Comparison of ENCODE assay signal across 12 cellular contexts in the genomic region with DNA sequence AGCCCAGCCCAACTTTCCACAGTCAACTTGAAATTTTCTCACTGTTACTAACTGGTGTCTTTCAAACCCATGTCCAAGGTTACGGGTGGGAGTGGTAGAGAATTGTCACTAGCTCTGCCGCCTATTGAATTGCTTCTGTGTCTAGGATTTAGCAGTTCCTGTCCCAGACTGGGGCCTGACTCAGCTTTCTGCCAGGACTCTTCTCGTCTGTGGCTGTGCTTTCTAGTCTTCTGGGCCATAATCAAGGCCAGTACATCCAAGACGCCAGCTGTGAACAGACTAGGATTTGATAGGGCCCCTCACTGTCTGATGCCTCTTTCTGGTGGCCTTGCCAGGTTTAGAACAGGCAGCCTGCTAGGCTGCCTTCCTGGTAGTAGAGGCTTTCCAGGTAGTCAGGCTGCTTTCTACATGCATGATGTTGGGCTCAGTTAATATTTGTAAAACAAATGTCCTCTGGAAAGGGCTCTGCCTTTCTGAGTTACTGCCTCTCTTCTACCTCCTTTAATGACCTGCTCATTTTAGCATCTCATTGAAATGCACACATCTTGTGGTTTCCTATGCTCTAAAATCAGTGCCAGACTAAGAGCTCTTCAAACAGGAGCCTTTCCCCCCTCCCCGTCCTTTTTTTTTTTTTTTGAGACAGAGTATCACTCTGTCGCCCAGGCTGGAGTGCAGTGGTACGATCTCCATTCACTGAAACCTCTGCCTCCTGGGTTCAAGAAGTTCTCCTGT. TPM values are rescaled to one million over a fixed set of nuclear protein-coding genes. Genes with fewer than 3 reads are reported as not detected.
DNase-seq lines count a peak whose midpoint lies in the region; ATAC-seq and TF ChIP-seq lines count a peak whose summit lies in the region.
"Had no signal": no experiment of that assay in that cellular context is flagged by ENCODE, and none has a peak within 500 bp of the region (broad histone marks: within the 10 kb centered on the region; RNA-seq: fewer than 3 reads in every experiment).

No MANE protein-coding gene starts in this region.

- H3K9me3 ChIP-seq in CD4-positive, alpha-beta memory T cell (ENCODE audit: control insufficient read depth in 1 of 2, low read length in 2 of 2) = no peaks in the 10 kb centered on the region
- no peaks in the 10 kb centered on the region for H3K9me3 ChIP-seq in gastrocnemius medialis

- H3K27me3 Mint-ChIP-seq in CD4-positive, alpha-beta memory T cell = no peaks in the 10 kb centered on the region
- H3K27me3 Mint-ChIP-seq in activated CD4-positive, alpha-beta memory T cell treated with anti-CD3 and anti-CD28 coated beads, Interleukin-2, amount 10 ng/mL, durations not matched to agents 7 days and 5 days = no peaks in the 10 kb centered on the region

- peaks cover 7% of the 10 kb centered on the region for H3K36me3 ChIP-seq in CD4-positive, alpha-beta memory T cell (ENCODE audit: insufficient read depth, low read length)
- peaks cover 0 to 10% of the 10 kb centered on the region in 2 donors for H3K36me3 ChIP-seq in gastrocnemius medialis

- H3K27ac ChIP-seq in CD4-positive, alpha-beta memory T cell (ENCODE audit: low read depth, low read length) = no peak overlapping the region
- H3K27ac ChIP-seq in gastrocnemius medialis = no peak overlapping the region
- H3K27ac ChIP-seq: foreskin keratinocyte had no signal

- CTCF ChIA-PET in CD4-positive, alpha-beta memory T cell (lab: Charles Lee; ENCODE audit: partially characterized antibody) = interaction anchor here (0.9 to 4.4 kb wide), 5 partner anchors 10 to 434 kb away, joined by 3 to 24 read pairs (median 3); a partner anchor contains a TSS
- CTCF ChIA-PET in activated CD4-positive, alpha-beta memory T cell treated with anti-CD3 and anti-CD28 coated beads, Interleukin-2, amount 10 ng/mL, durations not matched to agents 7 days and 5 days (lab: Charles Lee) = interaction anchor here (0.6 to 1.3 kb wide), 2 partner anchors 46 to 434 kb away, joined by 3 to 4 read pairs; a partner anchor contains a TSS

- peak overlapping the region in 5 of 8 donors; percentile 10 to 26 (median 13) for H3K4me3 Mint-ChIP-seq in CD4-positive, alpha-beta memory T cell
- no peak overlapping the region for H3K4me3 Mint-ChIP-seq in activated CD4-positive, alpha-beta memory T cell treated with anti-CD3 and anti-CD28 coated beads, Interleukin-2, amount 10 ng/mL, durations not matched to agents 7 days and 5 days

- TF ChIP-seq CTCF in AG10803 (conservative IDR thresholded peaks at IDR 0.05; ENCODE audit: low read length) (no peak), gastrocnemius medialis (IDR thresholded peaks at IDR 0.05 in 4 of 5, conservative IDR thresholded peaks at IDR 0.05 in 1 of 5) (no peak), GM13976 (IDR thresholded peaks at IDR 0.05; ENCODE audit: borderline replicate concordance, control extremely low read depth, extremely low read depth, insufficient read depth, missing control alignments) (no peak)

- POLR2A ChIA-PET in CD4-positive, alpha-beta memory T cell (lab: Charles Lee; ENCODE audit: partially characterized antibody) = interaction anchor here (0.9 to 2.0 kb wide), 2 partner anchors 10 to 43 kb away, joined by 3 to 5 read pairs; no protein-coding TSS in a partner anchor
- POLR2A ChIA-PET in activated CD4-positive, alpha-beta memory T cell treated with anti-CD3 and anti-CD28 coated beads, Interleukin-2, amount 10 ng/mL, durations not matched to agents 7 days and 5 days (lab: Charles Lee) = interaction anchor here (0.7 to 2.5 kb wide), 8 partner anchors 12 to 434 kb away, joined by 3 to 13 read pairs (median 3); a partner anchor contains a TSS

- peak overlapping the region; percentile 41 to 92 (median 77) for H3K27ac Mint-ChIP-seq in CD4-positive, alpha-beta memory T cell
- H3K27ac Mint-ChIP-seq in activated CD4-positive, alpha-beta memory T cell treated with anti-CD3 and anti-CD28 coated beads, Interleukin-2, amount 10 ng/mL, durations not matched to agents 7 days and 5 days = peak overlapping the region; percentile 5

- in situ Hi-C loops in gastrocnemius medialis (cut with MboI; ENCODE audit: low sequenced_read_pairs in 4 of 4) (no loop called here), GM13976 (cut with MboI; ENCODE audit: low sequenced_read_pairs, unreplicated experiment) (no loop called here)

- H3K9me3 Mint-ChIP-seq in CD4-positive, alpha-beta memory T cell = no peaks in the 10 kb centered on the region
- H3K9me3 Mint-ChIP-seq in activated CD4-positive, alpha-beta memory T cell treated with anti-CD3 and anti-CD28 coated beads, Interleukin-2, amount 10 ng/mL, durations not matched to agents 7 days and 5 days = no peaks in the 10 kb centered on the region

- peaks cover 24 to 50% (median 39%) of the 10 kb centered on the region in 4 donors for H3K4me1 Mint-ChIP-seq in CD4-positive, alpha-beta memory T cell
- peaks cover 68% of the 10 kb centered on the region for H3K4me1 Mint-ChIP-seq in activated CD4-positive, alpha-beta memory T cell treated with anti-CD3 and anti-CD28 coated beads, Interleukin-2, amount 10 ng/mL, durations not matched to agents 7 days and 5 days

- peak; percentile 9 for DNase-seq in AG10803 (ENCODE audit: low read depth)
- peak in 3 of 5 donors; percentile 7 to 41 (median 23) for DNase-seq in CD4-positive, alpha-beta memory T cell
- no peak for DNase-seq in activated CD4-positive, alpha-beta memory T cell treated with anti-CD3 and anti-CD28 coated beads, Interleukin-2, amount 10 ng/mL, durations not matched to agents 7 days and 5 days
- DNase-seq in iPS-NIHi11 (ENCODE audit: low spot score) = peak; percentile 6
- DNase-seq in gastrocnemius medialis = no peak
- DNase-seq in GM13976 (ENCODE audit: low spot score) = no peak
- no peak for DNase-seq in NCI-H1436 (lab: John Stamatoyannopoulos, UW)
- DNase-seq: Calu3, foreskin keratinocyte, Kasumi-1, T1000 had no signal

- no peaks in the 10 kb centered on the region for H3K27me3 ChIP-seq in CD4-positive, alpha-beta memory T cell (ENCODE audit: insufficient read depth, low read length)
- H3K27me3 ChIP-seq in gastrocnemius medialis = no peaks in the 10 kb centered on the region
- H3K27me3 ChIP-seq: foreskin keratinocyte had no signal

- H3K4me3 ChIP-seq in AG10803 (ENCODE audit: low read length) = no peak overlapping the region
- no peak overlapping the region for H3K4me3 ChIP-seq in CD4-positive, alpha-beta memory T cell (ENCODE audit: low read length in 2 of 2)
- no peak overlapping the region for H3K4me3 ChIP-seq in gastrocnemius medialis

- no peak for ATAC-seq in gastrocnemius medialis
- ATAC-seq in HG02588 (IDR thresholded peaks at IDR 0.05; ENCODE audit: unreplicated experiment) = no peak
- ATAC-seq: foreskin keratinocyte had no signal

- no peak for TF ChIP-seq POLR2A in gastrocnemius medialis (IDR thresholded peaks at IDR 0.05)

- H3K36me3 Mint-ChIP-seq in CD4-positive, alpha-beta memory T cell = peaks cover 4% of the 10 kb centered on the region in 2 donors
- peaks cover 22% of the 10 kb centered on the region for H3K36me3 Mint-ChIP-seq in activated CD4-positive, alpha-beta memory T cell treated with anti-CD3 and anti-CD28 coated beads, Interleukin-2, amount 10 ng/mL, durations not matched to agents 7 days and 5 days (ENCODE audit: low read depth)

- H3K4me1 ChIP-seq in CD4-positive, alpha-beta memory T cell (ENCODE audit: insufficient read depth, low read length) = peaks cover 56% of the 10 kb centered on the region
- H3K4me1 ChIP-seq in gastrocnemius medialis = no peaks in the 10 kb centered on the region
- H3K4me1 ChIP-seq: foreskin keratinocyte had no signal

- intact Hi-C loops in CD4-positive, alpha-beta memory T cell (cut with micrococcal nuclease) = no loop called here
- intact Hi-C loops in gastrocnemius medialis (cut with DNase I; ENCODE audit: low total_unique reads) = no loop called here

RNA-seq across cellular contexts. Expression of a gene that starts 13.1 kb away (rescaled TPM):
- total RNA-seq in CD4-positive, alpha-beta memory T cell = 10 to 100 TPM; 26.6 to 33.3 TPM
- 100 to 1,000 TPM in 1 of 2 donors, 10 to 100 TPM in 1; 82.3 to 143 TPM for polyA plus RNA-seq in CD4-positive, alpha-beta memory T cell
- 10 to 100 TPM; 40.6 to 44.5 TPM for total RNA-seq in activated CD4-positive, alpha-beta memory T cell treated with anti-CD3 and anti-CD28 coated beads, Interleukin-2, amount 10 ng/mL, durations not matched to agents 7 days and 5 days
- 10 to 100 TPM; 30.1 to 60.9 (median 51.8) TPM for total RNA-seq in gastrocnemius medialis

RNA-seq across cellular contexts. Expression of a gene that starts 44.4 kb away (rescaled TPM):
- 10 to 100 TPM; 47.1 to 51.0 TPM for total RNA-seq in CD4-positive, alpha-beta memory T cell
- 10 to 100 TPM; 15.5 to 26.9 TPM for polyA plus RNA-seq in CD4-positive, alpha-beta memory T cell
- 10 to 100 TPM; 63.9 to 66.9 TPM for total RNA-seq in activated CD4-positive, alpha-beta memory T cell treated with anti-CD3 and anti-CD28 coated beads, Interleukin-2, amount 10 ng/mL, durations not matched to agents 7 days and 5 days
- 10 to 100 TPM in 1 of 4 donors, 1 to 10 TPM in 3; 5.2 to 12.1 (median 8.5) TPM for total RNA-seq in gastrocnemius medialis

Comparison
In these comparisons a context has a peak if more than half of its experiments do, and no peak if none do; other contexts are left out.
1. DNase-seq: peak in AG10803 (single experiment), CD4-positive, alpha-beta memory T cell (3 of 5) and iPS-NIHi11 (single experiment); none in activated CD4-positive, alpha-beta memory T cell treated with anti-CD3 and anti-CD28 coated beads, Interleukin-2, amount 10 ng/mL, durations not matched to agents 7 days and 5 days (single experiment), gastrocnemius medialis (0 of 2), GM13976 (single experiment) and NCI-H1436 (single experiment).